In the genomic region with DNA sequence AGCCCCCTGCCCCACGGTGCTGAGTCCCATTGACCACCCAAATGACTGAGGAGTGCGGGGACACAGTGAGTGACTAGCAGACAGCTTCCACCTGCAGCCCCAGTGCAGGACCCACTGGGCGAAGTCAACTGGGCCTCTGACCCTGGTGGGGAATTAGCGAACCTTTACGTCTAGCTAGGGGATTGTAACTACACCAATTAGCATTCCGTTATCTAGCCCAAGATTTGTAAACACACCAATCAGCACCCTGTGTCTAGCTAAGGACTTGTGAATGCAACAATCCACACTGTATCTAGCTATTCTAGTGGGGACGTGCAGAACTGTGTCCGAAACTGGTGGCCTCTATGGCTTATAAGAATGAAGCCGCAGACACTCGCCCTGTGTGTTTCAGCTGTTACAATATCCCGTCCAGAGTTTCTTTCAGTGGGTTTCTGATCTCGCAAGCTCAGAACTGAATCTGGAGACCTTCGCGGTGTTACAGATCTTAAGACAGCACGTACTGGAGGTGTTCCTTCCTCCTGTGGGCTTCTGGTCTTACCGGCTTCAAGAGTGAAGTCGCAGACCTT, we compare ENCODE assay signal across 18 cellular contexts. TPM values are rescaled to one million over a fixed set of nuclear protein-coding genes. Genes with fewer than 3 reads are reported as not detected.
DNase-seq lines count a peak whose midpoint lies in the region; ATAC-seq and TF ChIP-seq lines count a peak whose summit lies in the region.
"Had no signal": no experiment of that assay in that cellular context is flagged by ENCODE, and none has a peak within 500 bp of the region (broad histone marks: within the 10 kb centered on the region; RNA-seq: fewer than 3 reads in every experiment).

No MANE protein-coding gene starts in this region.

- POLR2A ChIA-PET in IMR-90 (lab: Charles Lee; ENCODE audit: unreplicated experiment), result no interaction called here

- TF ChIP-seq RAD21 in IMR-90 (IDR thresholded peaks at IDR 0.05; ENCODE audit: low read length), result no peak

- TF ChIP-seq POLR2A in IMR-90 (IDR thresholded peaks at IDR 0.05; ENCODE audit: low read depth, low read length), result no peak

- H2BK5ac ChIP-seq in IMR-90 (ENCODE audit: low read depth, low read length, poor library complexity, severe bottlenecking), result no peak overlapping the region

- no peaks in the 10 kb centered on the region for H3K36me3 ChIP-seq in IMR-90 (ENCODE audit: control insufficient read depth, insufficient read depth, low read length)

- H3K79me1 ChIP-seq in IMR-90 (ENCODE audit: low read depth in 1 of 2, low read length in 2 of 2), result no peaks in the 10 kb centered on the region

- peaks cover 29% of the 10 kb centered on the region for H3K4me1 Mint-ChIP-seq in chondrocyte (ENCODE audit: low read depth)

- H3K4me2 ChIP-seq in IMR-90 (ENCODE audit: low read depth, low read length), result no peak overlapping the region

- H2AK5ac ChIP-seq in IMR-90 (ENCODE audit: low read depth, low read length), result 0 out of 2 replicates have a peak overlapping the region, but pooled peaks have one; percentile 23

- no peaks in the 10 kb centered on the region for H3K9me3 ChIP-seq in IMR-90 (ENCODE audit: control insufficient read depth, insufficient read depth, low read length)

- H2BK15ac ChIP-seq in IMR-90 (ENCODE audit: low read depth, low read length), result peak overlapping the region; percentile 31; the same call in 1 of the 3 replicates

- no peak overlapping the region for H3K4me3 Mint-ChIP-seq in chondrocyte (ENCODE audit: unreplicated experiment)
- H3K4me3 Mint-ChIP-seq: CD8-positive, alpha-beta T cell had no signal

- CTCF ChIA-PET in IMR-90 (lab: Yijun Ruan, JAX), result interaction anchor here (0.6 to 0.7 kb wide), 2 partner anchors 37 to 555 kb away, joined by 3 read pairs; no protein-coding TSS in a partner anchor

- no peak overlapping the region for H2BK120ac ChIP-seq in IMR-90 (ENCODE audit: low read depth, low read length)

- H3K56ac ChIP-seq in IMR-90 (ENCODE audit: extremely low read depth, insufficient read depth, low read length), result no peak overlapping the region

- H2AK9ac ChIP-seq in IMR-90 (replicated peaks; ENCODE audit: low read depth, low read length, poor library complexity), result peak overlapping the region; percentile 28

- dilution Hi-C loops in IMR-90 (cut with HindIII; ENCODE audit: low sequenced_read_pairs, unreplicated experiment), result no loop called here

- ATAC-seq in Right ventricle myocardium superior (ENCODE audit: poor library complexity), result peak; percentile 3
- ATAC-seq in Right ventricle myocardium inferior, result no peak
- ATAC-seq in IMR-90 (ENCODE audit: low read depth), result no peak
- peak; percentile 13 for ATAC-seq in sciatic nerve
- ATAC-seq: CD8-positive, alpha-beta T cell; HCT116 had no signal

- H4K91ac ChIP-seq in IMR-90 (ENCODE audit: insufficient read depth, low read depth, low read length), result no peak overlapping the region

- H3K4me3 ChIP-seq in IMR-90 (ENCODE audit: insufficient read depth, low read depth, low read length), result no peak overlapping the region

- no peak overlapping the region for H3K27ac ChIP-seq in IMR-90 (ENCODE audit: insufficient read depth, low read length)
- H3K27ac ChIP-seq: HL-60 had no signal

- H3K9me3 Mint-ChIP-seq in chondrocyte (ENCODE audit: low read depth), result no peaks in the 10 kb centered on the region
- H3K9me3 Mint-ChIP-seq: CD8-positive, alpha-beta T cell had no signal

- no peaks in the 10 kb centered on the region for H3K27me3 Mint-ChIP-seq in chondrocyte (ENCODE audit: low read depth)

- H2BK20ac ChIP-seq in IMR-90 (ENCODE audit: low read depth, low read length), result 0 out of 2 replicates have a peak overlapping the region, but pooled peaks have one; percentile 9

- in situ Hi-C loops in IMR-90 (cut with MboI; ENCODE audit: low sequenced_read_pairs), result no loop called here

- H3K27me3 ChIP-seq in IMR-90 (ENCODE audit: control insufficient read depth, insufficient read depth, low read length), result no peaks in the 10 kb centered on the region

- H3K4ac ChIP-seq in IMR-90 (ENCODE audit: low read depth, low read length), result no peak overlapping the region

- no peaks in the 10 kb centered on the region for H4K20me1 ChIP-seq in IMR-90 (ENCODE audit: insufficient read depth, low read length)

- no TSS peak for BruUV-seq in IMR-90 (replicated peaks; lab: Mats Ljungman, UMichigan)

- peaks cover 5% of the 10 kb centered on the region for H3K4me1 ChIP-seq in IMR-90 (ENCODE audit: control insufficient read depth, insufficient read depth, low read length)

- no peak overlapping the region for H3K18ac ChIP-seq in IMR-90 (ENCODE audit: low read depth, low read length)

- H3K36me3 Mint-ChIP-seq in chondrocyte (ENCODE audit: low read depth), result no peaks in the 10 kb centered on the region
- H3K36me3 Mint-ChIP-seq: CD8-positive, alpha-beta T cell had no signal

- no peaks in the 10 kb centered on the region; the same call in 1 of the 2 replicates for H3K9me1 ChIP-seq in IMR-90 (ENCODE audit: insufficient read depth, low read length)

- no peak overlapping the region for H3K14ac ChIP-seq in IMR-90 (replicated peaks; ENCODE audit: low read depth, low read length)

- no peak overlapping the region for H3K9ac ChIP-seq in IMR-90 (ENCODE audit: low read depth, low read length)

- no peak overlapping the region for H2AFZ ChIP-seq in IMR-90 (replicated peaks; ENCODE audit: low read length, poor library complexity)

- 100% methylated on average over 10 of the region's 17 CpGs; no CpG with 5 or more reads in 1 of the 2 experiments for WGBS in IMR-90 (ENCODE audit: extremely low coverage in 2 of 2, insufficient read length in 1 of 2), 2 experiments

- peak overlapping the region; percentile 8 for H3K27ac Mint-ChIP-seq in chondrocyte (ENCODE audit: unreplicated experiment)
- H3K27ac Mint-ChIP-seq: CD8-positive, alpha-beta T cell had no signal

- H3K23ac ChIP-seq in IMR-90 (ENCODE audit: low read depth, low read length), result no peak overlapping the region

- no peak for TF ChIP-seq CTCF in IMR-90 (conservative IDR thresholded peaks at IDR 0.05; ENCODE audit: low read depth, low read length)
- no peak for TF ChIP-seq CTCF in chondrocyte (IDR thresholded peaks at IDR 0.05)

- no peak overlapping the region for H4K8ac ChIP-seq in IMR-90 (ENCODE audit: low read depth in 2 of 2, low read length in 2 of 2)

- intact Hi-C loops in Right ventricle myocardium superior (cut with DNase I) (no loop called here), Right ventricle myocardium inferior (cut with DNase I) (no loop called here), IMR-90 (cut with micrococcal nuclease) (no loop called here), sciatic nerve (cut with DNase I) (no loop called here), posterior vena cava (cut with DNase I) (loop anchor here in 1 of 2 donors (2.0 kb wide), 1 partner anchor 60 kb away; no protein-coding TSS in a partner anchor)

- DNase-seq in Right ventricle myocardium superior (no peak), Right ventricle myocardium inferior (ENCODE audit: missing footprints) (no peak), IMR-90 (no peak), chondrocyte (ENCODE audit: low spot score) (no peak), sciatic nerve (ENCODE audit: low spot score) (no peak), NCI-H187 treated with DMSO at 0.1 percent for 48 hours (lab: John Stamatoyannopoulos, UW) (no peak), posterior vena cava (ENCODE audit: low spot score) (no peak)
- DNase-seq: AML-193, C1 segment of cervical spinal cord, NCI-H1105 treated with DMSO at 0.1 percent for 48 hours, NCI-H2081, NCI-H2171, NCI-H345, NCI-H82 had no signal

- H4K5ac ChIP-seq in IMR-90 (ENCODE audit: low read depth, low read length), result no peak overlapping the region

TF ChIP-seq in IMR-90, 13 proteins besides CTCF, POLR2A, EP300 and RAD21:
- TF ChIP-seq, protein P1, sequence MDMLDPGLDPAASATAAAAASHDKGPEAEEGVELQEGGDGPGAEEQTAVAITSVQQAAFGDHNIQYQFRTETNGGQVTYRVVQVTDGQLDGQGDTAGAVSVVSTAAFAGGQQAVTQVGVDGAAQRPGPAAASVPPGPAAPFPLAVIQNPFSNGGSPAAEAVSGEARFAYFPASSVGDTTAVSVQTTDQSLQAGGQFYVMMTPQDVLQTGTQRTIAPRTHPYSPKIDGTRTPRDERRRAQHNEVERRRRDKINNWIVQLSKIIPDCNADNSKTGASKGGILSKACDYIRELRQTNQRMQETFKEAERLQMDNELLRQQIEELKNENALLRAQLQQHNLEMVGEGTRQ (IDR thresholded peaks at IDR 0.05; ENCODE audit: low read depth, low read length), result no peak

RNA-seq across cellular contexts. Expression of a gene that starts 21.1 kb away (rescaled TPM):
- 121 TPM for total RNA-seq in Right ventricle myocardium superior
- 125 TPM for total RNA-seq in Right ventricle myocardium inferior
- total RNA-seq in IMR-90 (2012; rRNA removed), result 6.3 and 6.7 TPM in 2 replicates
- polyA plus RNA-seq in IMR-90 (2012; rRNA removed), result 7.0 and 8.6 TPM in 2 replicates
- 7.0 and 10.0 TPM in 2 replicates for polyA plus RNA-seq in IMR-90 (2012; cell fraction: cytosol; rRNA removed)
- 3.7 and 5.9 TPM in 2 replicates for polyA plus RNA-seq in IMR-90 (2012; cell fraction: nucleus; rRNA removed; ENCODE audit: low replicate concordance)
- 9.7 to 14.4 TPM (median 11.5 TPM) in 3 replicates for total RNA-seq in chondrocyte
- 11.9 TPM for total RNA-seq in sciatic nerve
- total RNA-seq in posterior vena cava, result 10 to 100 TPM; 14.0 to 14.7 TPM
- total RNA-seq: OCI-LY7 had no signal

Comparison
In these comparisons a context has a peak if more than half of its experiments do, and no peak if none do; other contexts are left out.
1. ATAC-seq: peak in Right ventricle myocardium superior (single experiment) and sciatic nerve (single experiment); none in Right ventricle myocardium inferior (single experiment) and IMR-90 (single experiment).